In the genomic region with DNA sequence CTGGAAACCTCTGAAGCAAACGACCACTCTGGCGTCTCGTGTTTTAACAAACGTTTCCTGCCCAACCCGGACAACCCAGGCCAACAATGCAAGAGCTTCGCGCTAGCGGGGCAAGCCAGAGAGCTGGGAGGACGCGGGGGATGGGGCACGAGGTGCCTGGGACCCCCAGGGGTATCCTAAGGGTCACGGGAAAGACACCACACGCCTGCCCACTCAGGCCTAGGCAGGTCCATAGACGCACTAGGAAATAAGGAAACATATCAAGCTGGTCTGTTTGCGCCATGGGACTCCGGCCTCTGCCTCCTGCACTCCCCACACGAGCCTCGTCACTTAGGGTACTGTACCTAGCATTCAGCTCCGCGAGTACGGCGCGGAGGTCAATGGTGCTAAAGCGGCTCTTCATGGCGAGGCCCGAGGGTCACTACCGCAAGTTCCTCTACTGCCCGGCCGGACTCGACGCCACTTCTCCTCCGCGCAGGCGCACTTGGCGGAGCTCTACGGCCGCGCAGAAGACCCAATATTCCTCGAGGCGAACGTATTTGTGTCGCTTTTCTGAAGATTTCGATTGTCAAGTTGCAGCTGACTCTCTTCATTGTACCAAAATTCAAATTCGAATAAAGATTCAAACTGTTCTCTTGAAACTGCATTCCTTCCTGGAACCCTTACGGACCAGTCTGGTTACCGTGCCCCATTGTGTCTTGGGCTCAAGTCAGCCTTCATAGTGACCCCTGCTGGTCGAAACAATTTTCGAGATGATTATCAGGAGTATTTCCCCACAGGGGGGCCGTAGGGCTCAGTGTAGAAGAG, we compare ENCODE assay signal across 8 cellular contexts. TPM values are rescaled to one million over a fixed set of nuclear protein-coding genes. Genes with fewer than 3 reads are reported as not detected.
DNase-seq lines count a peak whose midpoint lies in the region; ATAC-seq, FAIRE-seq and TF ChIP-seq lines count a peak whose summit lies in the region.

A gene with protein sequence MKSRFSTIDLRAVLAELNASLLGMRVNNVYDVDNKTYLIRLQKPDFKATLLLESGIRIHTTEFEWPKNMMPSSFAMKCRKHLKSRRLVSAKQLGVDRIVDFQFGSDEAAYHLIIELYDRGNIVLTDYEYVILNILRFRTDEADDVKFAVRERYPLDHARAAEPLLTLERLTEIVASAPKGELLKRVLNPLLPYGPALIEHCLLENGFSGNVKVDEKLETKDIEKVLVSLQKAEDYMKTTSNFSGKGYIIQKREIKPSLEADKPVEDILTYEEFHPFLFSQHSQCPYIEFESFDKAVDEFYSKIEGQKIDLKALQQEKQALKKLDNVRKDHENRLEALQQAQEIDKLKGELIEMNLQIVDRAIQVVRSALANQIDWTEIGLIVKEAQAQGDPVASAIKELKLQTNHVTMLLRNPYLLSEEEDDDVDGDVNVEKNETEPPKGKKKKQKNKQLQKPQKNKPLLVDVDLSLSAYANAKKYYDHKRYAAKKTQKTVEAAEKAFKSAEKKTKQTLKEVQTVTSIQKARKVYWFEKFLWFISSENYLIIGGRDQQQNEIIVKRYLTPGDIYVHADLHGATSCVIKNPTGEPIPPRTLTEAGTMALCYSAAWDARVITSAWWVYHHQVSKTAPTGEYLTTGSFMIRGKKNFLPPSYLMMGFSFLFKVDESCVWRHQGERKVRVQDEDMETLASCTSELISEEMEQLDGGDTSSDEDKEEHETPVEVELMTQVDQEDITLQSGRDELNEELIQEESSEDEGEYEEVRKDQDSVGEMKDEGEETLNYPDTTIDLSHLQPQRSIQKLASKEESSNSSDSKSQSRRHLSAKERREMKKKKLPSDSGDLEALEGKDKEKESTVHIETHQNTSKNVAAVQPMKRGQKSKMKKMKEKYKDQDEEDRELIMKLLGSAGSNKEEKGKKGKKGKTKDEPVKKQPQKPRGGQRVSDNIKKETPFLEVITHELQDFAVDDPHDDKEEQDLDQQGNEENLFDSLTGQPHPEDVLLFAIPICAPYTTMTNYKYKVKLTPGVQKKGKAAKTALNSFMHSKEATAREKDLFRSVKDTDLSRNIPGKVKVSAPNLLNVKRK (minus strand): TSS at position 438 of the 807 bp plus-strand sequence. CDS start 35 bp downstream, at position 403.

- peak; percentile 73 for ATAC-seq in GM21737 (IDR thresholded peaks at IDR 0.05; ENCODE audit: unreplicated experiment)
- ATAC-seq in natural killer cell treated with Interleukin-12 subunit alpha and Interleukin-12 subunit beta and Interleukin-15 and Interleukin-18, amount 100 ng/mL, for 72 hours: peak; percentile 90 to 94

- peak; percentile 61 for DNase-seq in RCC 7860 (ENCODE audit: low spot score)
- DNase-seq in activated T-helper 1 cell treated with anti-CD3 and anti-CD28 coated beads, Interleukin-2, amount 50 U/mL, for 16 hours (ENCODE audit: low read depth in 1 of 2, low spot score in 1 of 2): peak; percentile 51 to 59
- peak; percentile 88 for DNase-seq in fibroblast of mammary gland (ENCODE audit: low read depth)
- DNase-seq in natural killer cell treated with Interleukin-12 subunit alpha and Interleukin-12 subunit beta and Interleukin-15 and Interleukin-18, amount 100 ng/mL, for 72 hours (ENCODE audit: low spot score): peak; percentile 90

- H3K27ac Mint-ChIP-seq in natural killer cell treated with Interleukin-12 subunit alpha and Interleukin-12 subunit beta and Interleukin-15 and Interleukin-18, amount 100 ng/mL, for 72 hours: peak within 1 kb of the TSS; percentile 89 to 98
- peak within 1 kb of the TSS; percentile 98 for H3K27ac Mint-ChIP-seq in stimulated activated naive CD8-positive, alpha-beta T cell treated with anti-CD3 and anti-CD28 coated beads, Interleukin-15, Interleukin-2, amounts not matched to agents 100 ng/mL and 50 ng/mL, for 24 hours

- no peaks in the 10 kb centered on the region for H3K9me3 Mint-ChIP-seq in natural killer cell treated with Interleukin-12 subunit alpha and Interleukin-12 subunit beta and Interleukin-15 and Interleukin-18, amount 100 ng/mL, for 72 hours
- no peaks in the 10 kb centered on the region for H3K9me3 Mint-ChIP-seq in stimulated activated naive CD8-positive, alpha-beta T cell treated with anti-CD3 and anti-CD28 coated beads, Interleukin-15, Interleukin-2, amounts not matched to agents 100 ng/mL and 50 ng/mL, for 24 hours

- peak within 1 kb of the TSS; percentile 81 for H3K9ac ChIP-seq in KMS-11

- peaks cover 45% of the 10 kb centered on the region for H3K4me1 ChIP-seq in DOHH2 (ENCODE audit: control insufficient read depth, low read length)
- H3K4me1 ChIP-seq in KMS-11 (ENCODE audit: low read depth, poor library complexity, severe bottlenecking): peaks cover 21% of the 10 kb centered on the region

- H3K36me3 ChIP-seq in DOHH2 (ENCODE audit: control insufficient read depth, low read length): peaks cover 42% of the 10 kb centered on the region
- H3K36me3 ChIP-seq in KMS-11 (ENCODE audit: insufficient read depth): no peaks in the 10 kb centered on the region

- H3F3A ChIP-seq in DOHH2 (ENCODE audit: control insufficient read depth, insufficient read depth): peaks cover 21% of the 10 kb centered on the region

- no peaks in the 10 kb centered on the region; the same call in 1 of the 2 replicates for H4K20me1 ChIP-seq in DOHH2 (ENCODE audit: control insufficient read depth, insufficient read depth, low read depth, low read length)
- no peaks in the 10 kb centered on the region for H4K20me1 ChIP-seq in KMS-11 (ENCODE audit: insufficient read depth)

- H3K27ac ChIP-seq in DOHH2 (ENCODE audit: low read depth, low read length) (peak within 1 kb of the TSS; percentile 65), KMS-11 (peak within 1 kb of the TSS; percentile 62)

- H3K36me3 Mint-ChIP-seq in natural killer cell treated with Interleukin-12 subunit alpha and Interleukin-12 subunit beta and Interleukin-15 and Interleukin-18, amount 100 ng/mL, for 72 hours: peaks cover 13% of the 10 kb centered on the region
- peaks cover 32% of the 10 kb centered on the region for H3K36me3 Mint-ChIP-seq in stimulated activated naive CD8-positive, alpha-beta T cell treated with anti-CD3 and anti-CD28 coated beads, Interleukin-15, Interleukin-2, amounts not matched to agents 100 ng/mL and 50 ng/mL, for 24 hours (ENCODE audit: low read depth)

- H3K4me2 ChIP-seq in DOHH2 (ENCODE audit: low read length): peak within 1 kb of the TSS; percentile 91
- H3K4me2 ChIP-seq in KMS-11: peak within 1 kb of the TSS; percentile 94

- peak within 1 kb of the TSS; percentile 86 for H2AFZ ChIP-seq in KMS-11 (ENCODE audit: low read depth)

- no peaks in the 10 kb centered on the region for H3K27me3 ChIP-seq in DOHH2 (ENCODE audit: control insufficient read depth, low read length)
- no peaks in the 10 kb centered on the region for H3K27me3 ChIP-seq in KMS-11 (ENCODE audit: insufficient read depth, low read depth)

- peak within 1 kb of the TSS; percentile 85 for H3K4me3 ChIP-seq in DOHH2 (ENCODE audit: low read length)
- H3K4me3 ChIP-seq in KMS-11 (IDR thresholded peaks at IDR 0.05; ENCODE audit: insufficient read depth, low read depth, low read length): no peak within 1 kb of the TSS
- H3K4me3 ChIP-seq in fibroblast of mammary gland (ENCODE audit: control insufficient read depth, low read depth, low read length): peak within 1 kb of the TSS; percentile 98

- TF ChIP-seq CTCF in DOHH2 (IDR thresholded peaks at IDR 0.05; ENCODE audit: low read depth, low read length, poor library complexity, severe bottlenecking): peak; percentile 99
- peak; percentile 82 for TF ChIP-seq CTCF in KMS-11 (conservative IDR thresholded peaks at IDR 0.05; ENCODE audit: low read depth, low read length)
- peak; percentile 84 for TF ChIP-seq CTCF in fibroblast of mammary gland (conservative IDR thresholded peaks at IDR 0.05; ENCODE audit: control insufficient read depth, insufficient read depth, low read depth, low read length)

- FAIRE-seq in RCC 7860 (lab: Jason Lieb, UNC): no peak

- H3K79me2 ChIP-seq in DOHH2 (ENCODE audit: control insufficient read depth, low read length) (peaks cover 50% of the 10 kb centered on the region), KMS-11 (ENCODE audit: insufficient read depth, low read depth) (peaks cover 36% of the 10 kb centered on the region; the same call in 1 of the 2 replicates)

- H3K4me3 Mint-ChIP-seq in natural killer cell treated with Interleukin-12 subunit alpha and Interleukin-12 subunit beta and Interleukin-15 and Interleukin-18, amount 100 ng/mL, for 72 hours: peak within 1 kb of the TSS; percentile 92
- peak within 1 kb of the TSS; percentile 99 for H3K4me3 Mint-ChIP-seq in stimulated activated naive CD8-positive, alpha-beta T cell treated with anti-CD3 and anti-CD28 coated beads, Interleukin-15, Interleukin-2, amounts not matched to agents 100 ng/mL and 50 ng/mL, for 24 hours

- H3K9me2 ChIP-seq in DOHH2 (replicated peaks; ENCODE audit: control insufficient read depth, low read length): no peaks in the 10 kb centered on the region

- H3K27me3 Mint-ChIP-seq in natural killer cell treated with Interleukin-12 subunit alpha and Interleukin-12 subunit beta and Interleukin-15 and Interleukin-18, amount 100 ng/mL, for 72 hours: no peaks in the 10 kb centered on the region
- no peaks in the 10 kb centered on the region for H3K27me3 Mint-ChIP-seq in stimulated activated naive CD8-positive, alpha-beta T cell treated with anti-CD3 and anti-CD28 coated beads, Interleukin-15, Interleukin-2, amounts not matched to agents 100 ng/mL and 50 ng/mL, for 24 hours

- H3K9me3 ChIP-seq in DOHH2 (ENCODE audit: control insufficient read depth, insufficient read depth, low read length): no peaks in the 10 kb centered on the region

- H3K4me1 Mint-ChIP-seq in natural killer cell treated with Interleukin-12 subunit alpha and Interleukin-12 subunit beta and Interleukin-15 and Interleukin-18, amount 100 ng/mL, for 72 hours (ENCODE audit: low read depth in 2 of 2): peaks cover 35 to 52% of the 10 kb centered on the region in 2 donors
- H3K4me1 Mint-ChIP-seq in stimulated activated naive CD8-positive, alpha-beta T cell treated with anti-CD3 and anti-CD28 coated beads, Interleukin-15, Interleukin-2, amounts not matched to agents 100 ng/mL and 50 ng/mL, for 24 hours (ENCODE audit: low read depth): peaks cover 55% of the 10 kb centered on the region

RNA-seq across cellular contexts. Expression of the gene that starts here (rescaled TPM):
- total RNA-seq in natural killer cell treated with Interleukin-12 subunit alpha and Interleukin-12 subunit beta and Interleukin-15 and Interleukin-18, amount 100 ng/mL, for 72 hours: 100 to 1,000 TPM in 1 of 2 donors, 10 to 100 TPM in 1; 95.2 to 120 TPM
